Comparison of ENCODE assay signal across 10 cellular contexts in genomic region chr2:237697586-237698337, GRCh38.
DNase-seq lines count a peak whose midpoint lies in the region; ATAC-seq and TF ChIP-seq lines count a peak whose summit lies in the region.
"Had no signal": no experiment of that assay in that cellular context is flagged by ENCODE, and none has a peak within 500 bp of the region (broad histone marks: within the 10 kb centered on the region; RNA-seq: fewer than 3 reads in every experiment).

No MANE protein-coding gene starts in this region.

- TF ChIP-seq POLR2A in prostate gland (IDR thresholded peaks at IDR 0.05) = no peak

- peak overlapping the region; percentile 60 for H3K4me3 Mint-ChIP-seq in Calu3 (ENCODE audit: low read depth, unreplicated experiment)
- H3K4me3 Mint-ChIP-seq in chondrocyte (ENCODE audit: unreplicated experiment) = no peak overlapping the region

- no peaks in the 10 kb centered on the region for H3K27me3 ChIP-seq in prostate gland (replicated peaks; ENCODE audit: insufficient read depth)

- peak overlapping the region; percentile 91 for H3K4me3 ChIP-seq in OCI-LY7 (ENCODE audit: low read depth, low read length, poor library complexity, severe bottlenecking)
- H3K4me3 ChIP-seq in prostate gland = no peak overlapping the region

- no peaks in the 10 kb centered on the region for H3K9me2 ChIP-seq in OCI-LY7 (ENCODE audit: insufficient read depth, low read length)

- no peaks in the 10 kb centered on the region for H3K9me3 Mint-ChIP-seq in Calu3 (ENCODE audit: low read depth, unreplicated experiment)
- H3K9me3 Mint-ChIP-seq in chondrocyte (ENCODE audit: low read depth) = no peaks in the 10 kb centered on the region

- H3K36me3 ChIP-seq in OCI-LY7 (ENCODE audit: insufficient read depth, low read length) (peaks cover 18% of the 10 kb centered on the region), prostate gland (no peaks in the 10 kb centered on the region)

- no peak for TF ChIP-seq CTCF in Calu3 (IDR thresholded peaks at IDR 0.05; ENCODE audit: unreplicated experiment)
- no peak for TF ChIP-seq CTCF in OCI-LY7 (conservative IDR thresholded peaks at IDR 0.05; ENCODE audit: low read length)
- no peak for TF ChIP-seq CTCF in chondrocyte (IDR thresholded peaks at IDR 0.05)
- TF ChIP-seq CTCF in prostate gland (IDR thresholded peaks at IDR 0.05) = no peak

- intact Hi-C loops in Calu3 (cut with micrococcal nuclease; ENCODE audit: unreplicated experiment) = no loop called here
- intact Hi-C loops in OCI-LY7 (cut with micrococcal nuclease; ENCODE audit: unreplicated experiment) = loop anchor here (5.0 kb wide), 1 partner anchor 540 kb away; no protein-coding TSS in a partner anchor
- intact Hi-C loops in prostate gland (cut with DNase I) = no loop called here

- CTCF ChIA-PET in Calu3 (lab: Charles Lee) = interaction anchor here (0.8 to 3.1 kb wide), 4 partner anchors 11 to 24 kb away, joined by 3 to 11 read pairs (median 4); no protein-coding TSS in a partner anchor
- CTCF ChIA-PET in OCI-LY7 (lab: Charles Lee; ENCODE audit: unreplicated experiment) = interaction anchor here (1.3 to 3.0 kb wide), 3 partner anchors 10 to 31 kb away, joined by 4 to 24 read pairs (median 5); no protein-coding TSS in a partner anchor

- 58% methylated on average over 13 of the region's 13 CpGs for WGBS in prostate gland

- BruUV-seq in Calu3 (replicated peaks; lab: Mats Ljungman, UMichigan) = no TSS peak
- TSS peak; percentile 1 for BruUV-seq in OCI-LY7 (replicated peaks; lab: Mats Ljungman, UMichigan)

- peaks cover 77% of the 10 kb centered on the region for H3K4me1 Mint-ChIP-seq in Calu3 (ENCODE audit: low read depth, unreplicated experiment)
- H3K4me1 Mint-ChIP-seq in chondrocyte (ENCODE audit: low read depth) = peaks cover 97% of the 10 kb centered on the region

- peaks cover 14% of the 10 kb centered on the region for H4K20me1 ChIP-seq in OCI-LY7 (ENCODE audit: insufficient read depth, low read length)

- POLR2A ChIA-PET in OCI-LY7 (lab: Charles Lee) = interaction anchor here (0.7 to 12.8 kb wide), 10 partner anchors 9 to 49 kb away, joined by 3 to 290 read pairs (median 7); no protein-coding TSS in a partner anchor

- peaks cover 98% of the 10 kb centered on the region for H3K79me2 ChIP-seq in OCI-LY7 (ENCODE audit: insufficient read depth, low read depth, low read length)

- ATAC-seq in GM18517 (IDR thresholded peaks at IDR 0.05; ENCODE audit: unreplicated experiment) (no peak), HG03460 (IDR thresholded peaks at IDR 0.05; ENCODE audit: unreplicated experiment) (no peak)

- H3K4me2 ChIP-seq in OCI-LY7 (ENCODE audit: low read length) = peak overlapping the region; percentile 100

- H2AFZ ChIP-seq in OCI-LY7 (ENCODE audit: low read length) = no peak overlapping the region

- H3K9me3 ChIP-seq in OCI-LY7 (ENCODE audit: low read length) (no peaks in the 10 kb centered on the region), prostate gland (no peaks in the 10 kb centered on the region)

- H3K4me1 ChIP-seq in OCI-LY7 (ENCODE audit: insufficient read depth, low read length, poor library complexity, severe bottlenecking) = peaks cover 78% of the 10 kb centered on the region
- peaks cover 59% of the 10 kb centered on the region for H3K4me1 ChIP-seq in prostate gland (replicated peaks)

- H3K27ac ChIP-seq in OCI-LY7 (ENCODE audit: low read depth, low read length, poor library complexity, severe bottlenecking) = peak overlapping the region; percentile 99
- peak overlapping the region; percentile 91 to 97 for H3K27ac ChIP-seq in prostate gland

- DNase-seq in Calu3 = no peak
- peak; percentile 72 for DNase-seq in OCI-LY7 (ENCODE audit: low spot score)
- no peak for DNase-seq in chondrocyte (ENCODE audit: low spot score)
- no peak for DNase-seq in prostate gland (ENCODE audit: low spot score)
- no peak for DNase-seq in hepatic stellate cell (ENCODE audit: low spot score)
- DNase-seq in DMS114 treated with DMSO at 0.1 percent for 48 hours (lab: John Stamatoyannopoulos, UW; ENCODE audit: unreplicated experiment) = no peak
- DNase-seq: hypothalamus, NCI-H2171 had no signal

- H3K36me3 Mint-ChIP-seq in Calu3 (ENCODE audit: insufficient read depth, unreplicated experiment) (peaks cover 64% of the 10 kb centered on the region), chondrocyte (ENCODE audit: low read depth) (no peaks in the 10 kb centered on the region)

- peak overlapping the region; percentile 68 for H3K27ac Mint-ChIP-seq in Calu3 (ENCODE audit: unreplicated experiment)
- peak overlapping the region; percentile 94 for H3K27ac Mint-ChIP-seq in chondrocyte (ENCODE audit: unreplicated experiment)

- H3K27me3 Mint-ChIP-seq in Calu3 (ENCODE audit: unreplicated experiment) = no peaks in the 10 kb centered on the region
- no peaks in the 10 kb centered on the region for H3K27me3 Mint-ChIP-seq in chondrocyte (ENCODE audit: low read depth)
